ENCODE assay signal across 16 cellular contexts in the genomic region with DNA sequence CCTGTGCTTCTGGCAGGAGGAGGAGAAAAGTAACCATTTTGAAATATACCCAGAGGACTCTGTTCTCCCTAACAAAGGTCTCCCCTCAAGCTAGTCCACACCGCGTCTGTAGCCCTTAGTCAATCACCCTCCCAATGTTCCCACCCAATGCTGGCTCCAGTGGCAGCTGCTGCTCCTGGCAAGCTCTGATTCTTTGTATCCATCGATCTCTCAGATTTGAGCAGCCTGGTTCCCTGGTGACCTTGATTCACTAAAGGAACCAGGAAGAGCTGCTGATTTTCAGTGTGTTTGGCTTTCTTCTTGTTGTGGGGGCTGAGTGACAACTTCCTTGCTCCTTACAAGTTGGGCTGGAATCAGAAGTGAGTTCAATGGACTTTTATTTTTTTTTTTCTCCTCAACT.
DNase-seq lines count a peak whose midpoint lies in the region; ATAC-seq and TF ChIP-seq lines count a peak whose summit lies in the region.
"Had no signal": no experiment of that assay in that cellular context is flagged by ENCODE, and none has a peak within 500 bp of the region (broad histone marks: within the 10 kb centered on the region; RNA-seq: fewer than 3 reads in every experiment).

No MANE protein-coding gene starts in this region.

- H3K27me3 Mint-ChIP-seq in activated CD8-positive, alpha-beta T cell treated with anti-CD3 and anti-CD28 coated beads, Interleukin-2, amount 10 ng/mL, durations not matched to agents 7 days and 5 days (ENCODE audit: low read depth), result no peaks in the 10 kb centered on the region
- H3K27me3 Mint-ChIP-seq: activated naive CD8-positive, alpha-beta T cell treated with anti-CD3 and anti-CD28 coated beads, Interleukin-2, amount 50 U/mL, for 24 hours had no signal

- no peak overlapping the region for H3K18ac ChIP-seq in mesendoderm (ENCODE audit: low read length)

- TF ChIP-seq CTCF in VCaP (conservative IDR thresholded peaks at IDR 0.05) (no peak), stomach (IDR thresholded peaks at IDR 0.05) (no peak)

- H2BK15ac ChIP-seq in mesendoderm (replicated peaks; ENCODE audit: low read depth), result no peak overlapping the region

- H3K9ac ChIP-seq in mesendoderm (ENCODE audit: low read length), result no peak overlapping the region

- H3K4me2 ChIP-seq in mesendoderm (ENCODE audit: low read length), result no peak overlapping the region

- H3K27me3 ChIP-seq in mesendoderm (ENCODE audit: insufficient read depth, low read length, poor library complexity) (no peaks in the 10 kb centered on the region), stomach (no peaks in the 10 kb centered on the region)

- no peak for TF ChIP-seq EP300 in stomach (IDR thresholded peaks at IDR 0.05)

- no peaks in the 10 kb centered on the region for H3K4me1 Mint-ChIP-seq in activated CD8-positive, alpha-beta T cell treated with anti-CD3 and anti-CD28 coated beads, Interleukin-2, amount 10 ng/mL, durations not matched to agents 7 days and 5 days (ENCODE audit: low read depth)
- H3K4me1 Mint-ChIP-seq: activated naive CD8-positive, alpha-beta T cell treated with anti-CD3 and anti-CD28 coated beads, Interleukin-2, amount 50 U/mL, for 24 hours had no signal

- H3K4ac ChIP-seq in mesendoderm (ENCODE audit: low read depth, low read length), result no peak overlapping the region

- H3K9me3 ChIP-seq in stomach, result no peaks in the 10 kb centered on the region

- no peaks in the 10 kb centered on the region for H3K36me3 ChIP-seq in mesendoderm (ENCODE audit: control insufficient read depth, insufficient read depth, low read length)
- H3K36me3 ChIP-seq in stomach, result no peaks in the 10 kb centered on the region

- H3K27ac ChIP-seq in VCaP (peak overlapping the region; percentile 69), mesendoderm (ENCODE audit: low read depth, low read length) (no peak overlapping the region), stomach (peak overlapping the region in 1 of 5 donors; percentile 8)

- H3K79me1 ChIP-seq in mesendoderm (ENCODE audit: low read length), result no peaks in the 10 kb centered on the region

- no peaks in the 10 kb centered on the region for H3K9me3 Mint-ChIP-seq in activated CD8-positive, alpha-beta T cell treated with anti-CD3 and anti-CD28 coated beads, Interleukin-2, amount 10 ng/mL, durations not matched to agents 7 days and 5 days (ENCODE audit: insufficient read depth)
- H3K9me3 Mint-ChIP-seq: activated naive CD8-positive, alpha-beta T cell treated with anti-CD3 and anti-CD28 coated beads, Interleukin-2, amount 50 U/mL, for 24 hours had no signal

- H2AK5ac ChIP-seq in mesendoderm (ENCODE audit: low read length), result no peak overlapping the region

- no peak overlapping the region for H3K56ac ChIP-seq in mesendoderm (ENCODE audit: low read length)

- no peak overlapping the region for H3K23ac ChIP-seq in mesendoderm (ENCODE audit: low read length)

- H3K4me3 ChIP-seq in mesendoderm (ENCODE audit: low read length) (no peak overlapping the region), stomach (no peak overlapping the region)

- no peak overlapping the region for H4K5ac ChIP-seq in mesendoderm (ENCODE audit: low read length)

- TF ChIP-seq POLR2A in stomach (IDR thresholded peaks at IDR 0.05), result no peak

- H3K36me3 Mint-ChIP-seq in activated CD8-positive, alpha-beta T cell treated with anti-CD3 and anti-CD28 coated beads, Interleukin-2, amount 10 ng/mL, durations not matched to agents 7 days and 5 days (ENCODE audit: low read depth), result no peaks in the 10 kb centered on the region
- H3K36me3 Mint-ChIP-seq: CD14-positive monocyte had no signal

- DNase-seq in NCI-H1694 treated with DMSO at 0.1 percent for 48 hours (lab: John Stamatoyannopoulos, UW) (peak; percentile 14), NCI-H1694 (lab: John Stamatoyannopoulos, UW) (no peak), mesendoderm (peak; percentile 5), stomach (peak; percentile 38), NOMO-1 treated with DMSO at 0.1 percent for 48 hours (lab: John Stamatoyannopoulos, UW; ENCODE audit: unreplicated experiment) (no peak)
- DNase-seq in activated naive CD4-positive, alpha-beta T cell (lab: John Stamatoyannopoulos, UW), result no peak
- DNase-seq in activated CD8-positive, alpha-beta T cell treated with anti-CD3 and anti-CD28 coated beads, Interleukin-2, amount 10 ng/mL, durations not matched to agents 7 days and 5 days, result no peak
- DNase-seq: 8988T; activated CD4-positive, alpha-beta T cell treated with anti-CD3 and anti-CD28 coated beads, Interleukin-2, amount 50 U/mL, for 1 hour; activated naive CD8-positive, alpha-beta T cell treated with anti-CD3 and anti-CD28 coated beads, Interleukin-2, amount 50 U/mL, for 24 hours; islet precursor cell; KBM-7; NCI-H1436 treated with DMSO at 0.1 percent for 48 hours had no signal

- WGBS in mesendoderm (ENCODE audit: extremely low coverage, insufficient coverage, low lambda C conversion rate), result no CpG with 5 or more reads among the region's 3 CpGs
- WGBS in stomach, 5 donors, result 15 to 32% (median 20%) methylated on average over 3 of the region's 3 CpGs

- H3K4me1 ChIP-seq in mesendoderm (ENCODE audit: control insufficient read depth, low read depth, low read length), result no peaks in the 10 kb centered on the region
- peaks cover 9 to 29% (median 17%) of the 10 kb centered on the region in 4 donors for H3K4me1 ChIP-seq in stomach

- intact Hi-C loops in stomach (cut with DNase I; ENCODE audit: low total_unique reads), result no loop called here

- no peaks in the 10 kb centered on the region for H3K79me2 ChIP-seq in mesendoderm (ENCODE audit: control insufficient read depth, insufficient read depth, low read length)

- H3K4me3 Mint-ChIP-seq in activated CD8-positive, alpha-beta T cell treated with anti-CD3 and anti-CD28 coated beads, Interleukin-2, amount 10 ng/mL, durations not matched to agents 7 days and 5 days, result no peak overlapping the region
- H3K4me3 Mint-ChIP-seq: activated naive CD8-positive, alpha-beta T cell treated with anti-CD3 and anti-CD28 coated beads, Interleukin-2, amount 50 U/mL, for 24 hours; CD14-positive monocyte had no signal

- H2BK5ac ChIP-seq in mesendoderm (ENCODE audit: low read length), result no peak overlapping the region

- H3K27ac Mint-ChIP-seq in activated CD8-positive, alpha-beta T cell treated with anti-CD3 and anti-CD28 coated beads, Interleukin-2, amount 10 ng/mL, durations not matched to agents 7 days and 5 days, result no peak overlapping the region
- H3K27ac Mint-ChIP-seq: activated naive CD8-positive, alpha-beta T cell treated with anti-CD3 and anti-CD28 coated beads, Interleukin-2, amount 50 U/mL, for 24 hours; CD14-positive monocyte had no signal

- CTCF ChIA-PET in activated CD8-positive, alpha-beta T cell treated with anti-CD3 and anti-CD28 coated beads, Interleukin-2, amount 10 ng/mL, durations not matched to agents 7 days and 5 days (lab: Charles Lee), result no interaction called here

- ATAC-seq in activated CD8-positive, alpha-beta T cell treated with anti-CD3 and anti-CD28 coated beads, Interleukin-2, amount 10 ng/mL, durations not matched to agents 7 days and 5 days, result no peak
- ATAC-seq: activated naive CD8-positive, alpha-beta T cell treated with anti-CD3 and anti-CD28 coated beads, Interleukin-2, amount 50 U/mL, for 24 hours; HCT116 had no signal

- POLR2A ChIA-PET in activated CD8-positive, alpha-beta T cell treated with anti-CD3 and anti-CD28 coated beads, Interleukin-2, amount 10 ng/mL, durations not matched to agents 7 days and 5 days (lab: Charles Lee), result no interaction called here

- H4K8ac ChIP-seq in mesendoderm (ENCODE audit: low read depth, low read length), result no peak overlapping the region

- H2BK120ac ChIP-seq in mesendoderm (ENCODE audit: low read depth, low read length), result no peak overlapping the region

Comparison
In these comparisons a context has a peak if more than half of its experiments do, and no peak if none do; other contexts are left out.
1. DNase-seq: peak in NCI-H1694 treated with DMSO at 0.1 percent for 48 hours (single experiment), mesendoderm (single experiment) and stomach (single experiment); none in NCI-H1694 (single experiment), NOMO-1 treated with DMSO at 0.1 percent for 48 hours (single experiment), activated naive CD4-positive, alpha-beta T cell (0 of 4) and activated CD8-positive, alpha-beta T cell treated with anti-CD3 and anti-CD28 coated beads, Interleukin-2, amount 10 ng/mL, durations not matched to agents 7 days and 5 days (single experiment).